8 cellular contexts compared by ENCODE assay signal in the genomic region with DNA sequence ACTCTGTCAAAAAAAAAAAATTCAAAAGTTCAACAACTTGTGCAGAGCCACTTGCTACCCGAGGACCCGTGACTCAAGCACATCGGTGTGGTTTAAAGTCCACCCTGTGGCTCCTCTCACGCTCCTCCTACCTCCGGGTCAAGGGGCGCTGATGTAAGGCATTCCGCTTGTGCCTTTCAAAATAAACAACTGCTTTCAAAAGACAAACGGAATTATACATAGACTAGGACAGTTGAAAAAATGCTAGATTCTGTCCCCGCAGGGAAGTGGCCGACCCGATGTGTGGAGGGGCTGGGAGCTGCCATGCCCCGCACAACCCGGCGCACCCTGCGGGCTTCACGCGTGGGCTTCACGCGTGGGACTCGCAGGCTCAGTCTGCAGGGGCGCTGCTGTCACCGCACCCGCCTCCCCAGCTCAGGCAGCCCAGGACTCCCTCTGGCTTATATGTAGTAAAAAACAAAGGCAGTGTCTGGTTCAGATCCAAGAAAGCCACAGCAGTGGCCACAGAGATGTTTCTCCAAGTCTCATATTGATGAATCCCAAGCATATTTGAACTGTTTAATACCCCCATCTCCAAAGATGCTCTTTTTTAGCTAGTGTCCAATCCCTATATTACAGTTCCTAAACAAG.
DNase-seq lines count a peak whose midpoint lies in the region; ATAC-seq, FAIRE-seq and TF ChIP-seq lines count a peak whose summit lies in the region.

No MANE protein-coding gene starts in this region.

- peak; percentile 54 for DNase-seq in HuH-7.5 (ENCODE audit: low spot score)
- peak; percentile 61 for DNase-seq in fibroblast of mammary gland (ENCODE audit: low read depth)
- DNase-seq in sigmoid colon: no peak
- DNase-seq in NCI-H1105 treated with DMSO at 0.1 percent for 48 hours (lab: John Stamatoyannopoulos, UW): no peak
- no peak for DNase-seq in stimulated activated CD4-positive, alpha-beta T cell treated with anti-CD3 and anti-CD28 coated beads, Interleukin-4, amount 100 ng/mL, for 4 hours
- DNase-seq in GM19239 (ENCODE audit: insufficient read length, low spot score): no peak
- DNase-seq in GM12891 (ENCODE audit: insufficient read length, low spot score): no peak

- TF ChIP-seq POLR2A in sigmoid colon (IDR thresholded peaks at IDR 0.05): no peak
- TF ChIP-seq POLR2A in GM12891 (IDR thresholded peaks at IDR 0.05; ENCODE audit: low read depth, low read length): no peak

- FAIRE-seq in GM19239 (lab: Jason Lieb, UNC) (no peak), GM12891 (lab: Jason Lieb, UNC) (no peak)

- H3K36me3 ChIP-seq in sigmoid colon: no peaks in the 10 kb centered on the region

- ATAC-seq in GM19452 (IDR thresholded peaks at IDR 0.05; ENCODE audit: unreplicated experiment): peak; percentile 22

- H3K4me3 ChIP-seq in fibroblast of mammary gland (ENCODE audit: control insufficient read depth, low read depth, low read length): peak overlapping the region; percentile 41
- peak overlapping the region in 3 of 4 donors; percentile 28 to 45 (median 42) for H3K4me3 ChIP-seq in sigmoid colon

- peak overlapping the region; percentile 53 to 67 (median 55) for H3K27ac ChIP-seq in sigmoid colon

- WGBS in sigmoid colon, 2 donors: 24 to 58% methylated on average over 23 of the region's 23 CpGs

- TF ChIP-seq CTCF in fibroblast of mammary gland (conservative IDR thresholded peaks at IDR 0.05; ENCODE audit: control insufficient read depth, insufficient read depth, low read depth, low read length) (no peak), sigmoid colon (IDR thresholded peaks at IDR 0.05) (no peak)

- intact Hi-C loops in sigmoid colon (cut with DNase I): loop anchor here (2.0 to 10.0 kb wide), 4 partner anchors 632 to 1312 kb away; no protein-coding TSS in a partner anchor

- no peaks in the 10 kb centered on the region for H3K9me3 ChIP-seq in sigmoid colon

- TF ChIP-seq EP300 in sigmoid colon (IDR thresholded peaks at IDR 0.05): no peak

- H3K4me1 ChIP-seq in sigmoid colon: peaks cover 0 to 28% (median 20%) of the 10 kb centered on the region in 4 donors

- H3K27me3 ChIP-seq in sigmoid colon: no peaks in the 10 kb centered on the region

TF ChIP-seq in GM12891, 5 proteins besides CTCF, POLR2A, EP300 and RAD21:
- TF ChIP-seq PAX5 (IDR thresholded peaks at IDR 0.05; ENCODE audit: insufficient read depth, low read length, severe bottlenecking) (no peak), TAF1 (IDR thresholded peaks at IDR 0.05; ENCODE audit: low read depth, low read length) (no peak)

Comparison
In these comparisons a context has a peak if more than half of its experiments do, and no peak if none do; other contexts are left out.
1. DNase-seq: peak in HuH-7.5 (single experiment) and fibroblast of mammary gland (single experiment); none in sigmoid colon (single experiment), NCI-H1105 treated with DMSO at 0.1 percent for 48 hours (single experiment), stimulated activated CD4-positive, alpha-beta T cell treated with anti-CD3 and anti-CD28 coated beads, Interleukin-4, amount 100 ng/mL, for 4 hours (0 of 2), GM19239 (single experiment) and GM12891 (single experiment).